ENCODE assay signal across 1 cellular context in genomic region chr16:69469807-69470561, GRCh38.
TF ChIP-seq lines count a peak whose summit lies in the region.

No MANE protein-coding gene starts in this region.

TF ChIP-seq in GM12878, 131 proteins besides CTCF, POLR2A, EP300 and RAD21 (continued from another document and continues in another):
- TF ChIP-seq MEF2A (IDR thresholded peaks at IDR 0.05; ENCODE audit: insufficient read depth, low read depth, low read length) (0 out of 2 replicates have a peak, but pooled peaks have one; percentile 52), CREM (IDR thresholded peaks at IDR 0.05; ENCODE audit: low read depth) (peak; percentile 64), E4F1 (IDR thresholded peaks at IDR 0.05; ENCODE audit: borderline replicate concordance, partially characterized antibody) (no peak), IRF5 (IDR thresholded peaks at IDR 0.05; ENCODE audit: borderline replicate concordance) (no peak), TARDBP (IDR thresholded peaks at IDR 0.05; ENCODE audit: borderline replicate concordance) (no peak), RUNX3 (IDR thresholded peaks at IDR 0.05; ENCODE audit: low read length) (peak; percentile 97), CHD4 (IDR thresholded peaks at IDR 0.05) (peak; percentile 76; the same call in 1 of the 2 replicates), ESRRA (IDR thresholded peaks at IDR 0.05; ENCODE audit: low read length) (no peak), CEBPB (IDR thresholded peaks at IDR 0.05; ENCODE audit: borderline replicate concordance in 1 of 2, low read depth in 2 of 2, low read length in 2 of 2) (peak in 1 of 2 experiments; percentile 45; a peak in 1 of 4 replicates), CEBPZ (IDR thresholded peaks at IDR 0.05; ENCODE audit: low read depth, low read length) (no peak), ZBTB4 (CRISPR knock-in tag; IDR thresholded peaks at IDR 0.05) (no peak), KLF5 (IDR thresholded peaks at IDR 0.05; ENCODE audit: partially characterized antibody) (no peak), BHLHE40 (IDR thresholded peaks at IDR 0.05; ENCODE audit: borderline replicate concordance in 1 of 2, low read depth in 2 of 2, low read length in 1 of 2) (peak; percentile 19 to 33; a peak in 2 of 4 replicates), KAT2A (conservative IDR thresholded peaks at IDR 0.05; ENCODE audit: control insufficient read depth, low read depth, low read length) (no peak), NFIC (IDR thresholded peaks at IDR 0.05; ENCODE audit: low read depth, low read length) (peak; percentile 96), IKZF1 (conservative IDR thresholded peaks at IDR 0.05) (peak; percentile 99), NFYA (IDR thresholded peaks at IDR 0.05; ENCODE audit: borderline replicate concordance, low read depth, low read length) (no peak), NR2C2 (IDR thresholded peaks at IDR 0.05; ENCODE audit: borderline replicate concordance, control insufficient read depth, insufficient read length, low read depth) (no peak), CBX5 (IDR thresholded peaks at IDR 0.05; ENCODE audit: low read depth) (no peak; the same call in 1 of the 2 replicates), BCLAF1 (IDR thresholded peaks at IDR 0.05) (no peak), HDAC2 (IDR thresholded peaks at IDR 0.05) (0 out of 2 replicates have a peak, but pooled peaks have one; percentile 44), NR2C1 (IDR thresholded peaks at IDR 0.05) (no peak), NR2F1 (conservative IDR thresholded peaks at IDR 0.05) (peak; percentile 57), FOXM1 (IDR thresholded peaks at IDR 0.05; ENCODE audit: low read depth, low read length) (peak; percentile 94), REST (IDR thresholded peaks at IDR 0.05; ENCODE audit: low read depth, low read length) (no peak), SMC3 (IDR thresholded peaks at IDR 0.05; ENCODE audit: borderline replicate concordance, low read length) (no peak), MYC (IDR thresholded peaks at IDR 0.05; ENCODE audit: insufficient read depth, insufficient read length, insufficient replicate concordance, low read length, severe bottlenecking) (no peak), MAX (IDR thresholded peaks at IDR 0.05; ENCODE audit: low read depth, low read length) (no peak), YBX1 (IDR thresholded peaks at IDR 0.05) (no peak), ZSCAN29 (IDR thresholded peaks at IDR 0.05) (no peak), ZNF687 (IDR thresholded peaks at IDR 0.05) (no peak), FOXK2 (IDR thresholded peaks at IDR 0.05) (no peak), ASH2L (IDR thresholded peaks at IDR 0.05; ENCODE audit: borderline replicate concordance, low read depth) (no peak), SP1 (IDR thresholded peaks at IDR 0.05; ENCODE audit: low read depth, low read length) (peak; percentile 21), JUNB (IDR thresholded peaks at IDR 0.05) (peak; percentile 85), HDGF (IDR thresholded peaks at IDR 0.05) (no peak), MXI1 (IDR thresholded peaks at IDR 0.05; ENCODE audit: low read depth, low read length) (no peak)
